21 cellular contexts compared by ENCODE assay signal in the genomic region with DNA sequence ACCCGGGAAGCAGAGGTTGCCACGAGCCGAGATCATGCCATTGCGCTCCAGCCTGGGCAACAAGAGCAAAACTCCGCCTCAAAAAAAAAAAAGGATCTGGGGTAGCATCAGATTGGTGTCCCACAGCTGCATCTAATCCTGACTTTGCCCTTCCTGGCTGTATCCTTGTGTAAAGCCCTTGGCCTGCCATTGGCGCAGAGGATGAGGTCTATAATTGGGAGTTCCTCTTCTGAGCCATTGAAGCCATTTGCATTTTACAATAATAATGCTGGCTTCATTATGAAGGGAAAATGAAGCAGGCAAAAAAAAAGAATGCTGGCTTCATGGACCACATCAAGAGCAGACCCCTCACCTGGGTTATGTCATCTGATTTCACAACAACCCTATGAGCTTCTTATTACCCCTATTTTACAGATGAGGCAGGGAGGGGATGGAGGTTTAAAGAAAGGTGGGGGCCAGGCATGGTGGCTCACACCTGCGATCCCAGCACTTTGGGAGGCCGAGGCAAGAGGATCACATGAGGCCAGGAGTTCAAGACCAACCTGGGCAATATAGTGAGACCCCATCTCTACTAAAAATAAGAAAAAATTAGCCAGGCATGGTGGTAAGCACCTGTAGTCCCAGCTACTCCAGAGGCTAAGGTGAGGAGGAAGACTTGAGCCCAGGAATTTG. TPM values are rescaled to one million over a fixed set of nuclear protein-coding genes. Genes with fewer than 3 reads are reported as not detected.
"Had no signal": no experiment of that assay in that cellular context is flagged by ENCODE, and none has a peak within 500 bp of the region (broad histone marks: within the 10 kb centered on the region; RNA-seq: fewer than 3 reads in every experiment).

No MANE protein-coding gene starts in this region.

- H3K9me3 ChIP-seq: gastrocnemius medialis, heart right ventricle, ovary, tibial artery, upper lobe of left lung, uterus had no signal

- H3K27ac ChIP-seq: gastrocnemius medialis, heart right ventricle, neural progenitor cell, ovary, tibial artery, upper lobe of left lung, uterus had no signal

- H3K27me3 ChIP-seq: neural progenitor cell, ovary, upper lobe of left lung, uterus had no signal

- H3K36me3 ChIP-seq: gastrocnemius medialis, heart right ventricle, neural progenitor cell, ovary, tibial artery, upper lobe of left lung, uterus had no signal

- H3K4me2 ChIP-seq: neural progenitor cell had no signal

- FAIRE-seq: endometrium, islet of Langerhans, small intestine had no signal

- H3K4me1 ChIP-seq: uterus had no signal

- H3K9ac ChIP-seq: neural progenitor cell had no signal

- H3K4me3 ChIP-seq: gastrocnemius medialis, heart right ventricle, neural progenitor cell, ovary, tibial artery, upper lobe of left lung, uterus had no signal

RNA-seq across cellular contexts. Expression of a gene that starts 1.2 kb away (rescaled TPM):
- total RNA-seq: esophagus mucosa, fibroblast of lung, gastrocnemius medialis, heart right ventricle, left lobe of liver, lower leg skin, mammary epithelial cell, mesothelial cell of epicardium, mucosa of gallbladder, myocyte, ovary, progenitor cell of endocrine pancreas, right cardiac atrium, temporal lobe, upper lobe of left lung, uterus had no signal
- polyA plus RNA-seq: fibroblast of lung, heart right ventricle, mammary epithelial cell, ovary, right cardiac atrium, small intestine had no signal
